In genomic region chr3:65020780-65021179, GRCh38 we compare ENCODE assay signal across 19 cellular contexts.
"Had no signal": no experiment of that assay in that cellular context is flagged by ENCODE, and none has a peak within 500 bp of the region (broad histone marks: within the 10 kb centered on the region; RNA-seq: fewer than 3 reads in every experiment).

No MANE protein-coding gene starts in this region.

- H3K27ac Mint-ChIP-seq: activated B cell treated with CpG ODN at 0.5 μM for 24 hours; activated CD8-positive, alpha-beta T cell treated with anti-CD3 and anti-CD28 coated beads for 36 hours; activated naive CD4-positive, alpha-beta T cell treated with anti-CD3 and anti-CD28 coated beads, Interleukin-2, amount 50 U/mL, for 24 hours; naive thymus-derived CD4-positive, alpha-beta T cell; T-helper 2 cell treated with Interferon-gamma antibody and Interleukin-4, amounts not matched to agents 5 μg/mL and 100 μg/mL, for 36 hours had no signal

- H3K27ac ChIP-seq: adrenal gland, epithelial cell of prostate, psoas muscle had no signal

- H3K4me3 ChIP-seq: adrenal gland, lung, mucosa of descending colon, psoas muscle, transverse colon had no signal

- H3K9me3 ChIP-seq: adrenal gland, mucosa of descending colon, psoas muscle, transverse colon had no signal

- H3K36me3 ChIP-seq: adrenal gland, transverse colon had no signal

- DNase-seq: activated B cell treated with CpG ODN at 0.5 μM for 24 hours; activated CD4-positive, alpha-beta T cell treated with anti-CD3 and anti-CD28 coated beads for 48 hours; activated CD8-positive, alpha-beta T cell treated with anti-CD3 and anti-CD28 coated beads for 36 hours; activated effector memory CD4-positive, alpha-beta T cell treated with anti-CD3 and anti-CD28 coated beads, Interleukin-2, amount 50 U/mL, for 16 hours; activated T-cell treated with anti-CD3 and anti-CD28 coated beads, Interleukin-2, amount 50 U/mL, for 4 hours; adrenal gland; caudate nucleus; effector memory CD4-positive, alpha-beta T cell; left colon; mucosa of descending colon; naive thymus-derived CD4-positive, alpha-beta T cell; psoas muscle; stimulated activated naive CD8-positive, alpha-beta T cell treated with anti-CD3 and anti-CD28 coated beads, Interleukin-15, Interleukin-2, amounts not matched to agents 100 U/mL and 50 U/mL, for 24 hours; SW 1271; transverse colon had no signal

- H3K4me3 Mint-ChIP-seq: activated B cell treated with CpG ODN at 0.5 μM for 24 hours; activated CD8-positive, alpha-beta T cell treated with anti-CD3 and anti-CD28 coated beads for 36 hours; activated naive CD4-positive, alpha-beta T cell treated with anti-CD3 and anti-CD28 coated beads, Interleukin-2, amount 50 U/mL, for 24 hours; activated T-cell treated with anti-CD3 and anti-CD28 coated beads, Interleukin-2, amount 50 U/mL, for 4 hours; naive thymus-derived CD4-positive, alpha-beta T cell; T-helper 2 cell treated with Interferon-gamma antibody and Interleukin-4, amounts not matched to agents 5 μg/mL and 100 μg/mL, for 36 hours had no signal

- H3K36me3 Mint-ChIP-seq: activated naive CD4-positive, alpha-beta T cell treated with anti-CD3 and anti-CD28 coated beads, Interleukin-2, amount 50 U/mL, for 24 hours; naive thymus-derived CD4-positive, alpha-beta T cell had no signal

- H3K4me1 ChIP-seq: adrenal gland, psoas muscle had no signal

- H3K27me3 Mint-ChIP-seq: activated B cell treated with CpG ODN at 0.5 μM for 24 hours; activated CD8-positive, alpha-beta T cell treated with anti-CD3 and anti-CD28 coated beads for 36 hours; activated naive CD4-positive, alpha-beta T cell treated with anti-CD3 and anti-CD28 coated beads, Interleukin-2, amount 50 U/mL, for 24 hours; naive thymus-derived CD4-positive, alpha-beta T cell had no signal

- H3K4me1 Mint-ChIP-seq: activated B cell treated with CpG ODN at 0.5 μM for 24 hours; activated naive CD4-positive, alpha-beta T cell treated with anti-CD3 and anti-CD28 coated beads, Interleukin-2, amount 50 U/mL, for 24 hours; naive thymus-derived CD4-positive, alpha-beta T cell had no signal
